18 cellular contexts compared by ENCODE assay signal in the genomic region with DNA sequence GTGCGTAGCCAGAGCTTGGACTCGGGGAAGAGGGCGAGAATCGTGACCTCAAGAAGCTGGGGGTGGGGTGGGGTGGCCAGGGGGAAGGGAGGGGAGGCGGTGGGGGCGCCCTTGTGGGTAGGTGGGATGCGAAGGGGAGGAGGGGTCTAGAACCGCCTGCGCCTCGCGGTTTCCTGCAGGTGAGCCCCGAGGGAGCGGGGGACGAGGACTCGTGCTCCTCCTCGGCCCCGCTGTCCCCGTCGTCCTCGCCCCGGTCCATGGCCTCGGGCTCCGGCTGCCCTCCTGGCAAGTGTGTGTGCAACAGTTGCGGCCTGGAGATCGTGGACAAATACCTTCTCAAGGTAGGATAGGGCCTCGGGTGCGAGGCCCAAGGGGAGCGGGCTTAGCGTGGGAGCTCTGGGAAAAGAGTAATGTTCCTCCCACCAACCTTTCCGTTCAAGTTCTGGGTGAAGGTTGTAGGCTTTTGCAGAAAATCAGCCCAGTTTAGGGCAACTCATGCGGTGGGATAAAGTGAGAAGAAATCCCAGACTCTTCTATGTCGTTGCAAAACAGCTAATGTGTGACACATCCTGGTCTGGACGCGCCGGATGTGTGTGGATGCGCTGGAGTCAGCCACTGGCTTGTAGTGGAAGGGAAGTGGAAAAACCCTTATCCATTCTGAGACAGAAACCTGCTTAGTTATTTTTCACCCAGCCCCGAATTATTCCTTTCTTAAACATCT. TPM values are rescaled to one million over a fixed set of nuclear protein-coding genes. Genes with fewer than 3 reads are reported as not detected.
DNase-seq lines count a peak whose midpoint lies in the region; ATAC-seq and TF ChIP-seq lines count a peak whose summit lies in the region.
"Had no signal": no experiment of that assay in that cellular context is flagged by ENCODE, and none has a peak within 500 bp of the region (broad histone marks: within the 10 kb centered on the region; RNA-seq: fewer than 3 reads in every experiment).

No MANE protein-coding gene starts in this region.

- no peak overlapping the region for H3K4me3 Mint-ChIP-seq in stimulated activated naive CD8-positive, alpha-beta T cell treated with anti-CD3 and anti-CD28 coated beads, Interleukin-15, amount 100 ng/mL, for 72 hours
- H3K4me3 Mint-ChIP-seq: activated CD4-positive, alpha-beta memory T cell treated with anti-CD3 and anti-CD28 coated beads, Interleukin-2, amount 10 ng/mL, durations not matched to agents 7 days and 5 days had no signal

- H3K9me3 ChIP-seq in right lobe of liver (no peaks in the 10 kb centered on the region), MG63 (no peaks in the 10 kb centered on the region), spleen (peaks cover 0 to 3% (median 0%) of the 10 kb centered on the region in 8 donors), transverse colon (no peaks in the 10 kb centered on the region)
- H3K9me3 ChIP-seq: mucosa of descending colon, tibial artery had no signal

- H3K4me1 ChIP-seq in right lobe of liver (peaks cover 0 to 19% (median 0%) of the 10 kb centered on the region in 4 donors), spleen (peaks cover 0 to 30% (median 19%) of the 10 kb centered on the region in 6 donors), transverse colon (peaks cover 0 to 20% (median 9%) of the 10 kb centered on the region in 4 donors)

- in situ Hi-C loops in transverse colon (cut with MboI; ENCODE audit: low pct_ligation_motif_present in 1 of 4, low pct_unique_long_range_greater_than_20kb in 1 of 4, low sequenced_read_pairs in 3 of 4): no loop called here

- H3K4me3 ChIP-seq in right lobe of liver (no peak overlapping the region), MG63 (no peak overlapping the region; the same call in 1 of the 2 replicates), spleen (peak overlapping the region in 1 of 8 donors; percentile 63), transverse colon (no peak overlapping the region)
- H3K4me3 ChIP-seq: mucosa of descending colon had no signal

- peak; percentile 29 for ATAC-seq in stimulated activated naive CD8-positive, alpha-beta T cell treated with anti-CD3 and anti-CD28 coated beads, Interleukin-15, amount 100 ng/mL, for 72 hours
- no peak for ATAC-seq in stimulated activated naive CD8-positive, alpha-beta T cell treated with anti-CD3 and anti-CD28 coated beads, Interleukin-15, Interleukin-2, amounts not matched to agents 100 U/mL and 50 U/mL, for 24 hours
- peak in 3 of 4 donors; percentile 16 to 50 (median 33) for ATAC-seq in right lobe of liver
- ATAC-seq: activated naive CD4-positive, alpha-beta T cell treated with anti-CD3 and anti-CD28 coated beads, Interleukin-2, amount 50 U/mL, for 72 hours; mucosa of descending colon had no signal

- H3K27ac ChIP-seq in right lobe of liver (no peak overlapping the region), spleen (no peak overlapping the region), transverse colon (no peak overlapping the region)
- H3K27ac ChIP-seq: dorsolateral prefrontal cortex, tibial artery had no signal

- H3K36me3 ChIP-seq in right lobe of liver (no peaks in the 10 kb centered on the region), MG63 (no peaks in the 10 kb centered on the region), spleen (no peaks in the 10 kb centered on the region), transverse colon (no peaks in the 10 kb centered on the region)
- H3K36me3 ChIP-seq: tibial artery had no signal

- intact Hi-C loops in right lobe of liver (cut with DNase I): no loop called here
- intact Hi-C loops in spleen (cut with DNase I; ENCODE audit: low total_unique reads): no loop called here
- intact Hi-C loops in transverse colon (cut with DNase I; ENCODE audit: low total_unique reads): no loop called here

- 9% methylated on average over 13 of the region's 37 CpGs for WGBS in right lobe of liver (ENCODE audit: insufficient coverage, low coverage, low lambda C conversion rate, missing lambda C conversion rate)
- 5 to 8% (median 6%) methylated on average over 27 to 37 of the region's 37 CpGs for WGBS in spleen, 5 donors
- WGBS in transverse colon (ENCODE audit: low coverage in 1 of 2), 2 donors: 14 to 24% methylated on average over 6 to 25 of the region's 37 CpGs

- H3K9me3 Mint-ChIP-seq in stimulated activated naive CD8-positive, alpha-beta T cell treated with anti-CD3 and anti-CD28 coated beads, Interleukin-15, amount 100 ng/mL, for 72 hours: no peaks in the 10 kb centered on the region
- H3K9me3 Mint-ChIP-seq: activated CD4-positive, alpha-beta memory T cell treated with anti-CD3 and anti-CD28 coated beads, Interleukin-2, amount 10 ng/mL, durations not matched to agents 7 days and 5 days; activated naive CD4-positive, alpha-beta T cell treated with anti-CD3 and anti-CD28 coated beads, Interleukin-2, amount 50 U/mL, for 72 hours had no signal

- no peak for DNase-seq in stimulated activated naive CD8-positive, alpha-beta T cell treated with anti-CD3 and anti-CD28 coated beads, Interleukin-15, amount 100 ng/mL, for 72 hours
- DNase-seq in stimulated activated naive CD8-positive, alpha-beta T cell treated with anti-CD3 and anti-CD28 coated beads, Interleukin-15, Interleukin-2, amounts not matched to agents 100 U/mL and 50 U/mL, for 24 hours: no peak
- DNase-seq in dedifferentiated amniotic fluid mesenchymal stem cell (ENCODE audit: extremely low spot score): peak; percentile 35
- DNase-seq in right lobe of liver: no peak
- no peak for DNase-seq in MG63
- no peak for DNase-seq in NOMO-1 treated with DMSO at 0.1 percent for 48 hours (lab: John Stamatoyannopoulos, UW; ENCODE audit: unreplicated experiment)
- no peak for DNase-seq in spleen
- DNase-seq in transverse colon: no peak
- DNase-seq: activated CD4-positive, alpha-beta memory T cell treated with anti-CD3 and anti-CD28 coated beads, Interleukin-2, amount 10 ng/mL, durations not matched to agents 7 days and 5 days; DND-41; dorsolateral prefrontal cortex; head of caudate nucleus; NCI-H1105 treated with DMSO at 0.1 percent for 48 hours; NCI-H774; tibial artery had no signal

- TF ChIP-seq CTCF in right lobe of liver (IDR thresholded peaks at IDR 0.05) (no peak), spleen (IDR thresholded peaks at IDR 0.05 in 8 of 11, conservative IDR thresholded peaks at IDR 0.05 in 3 of 11) (no peak), transverse colon (IDR thresholded peaks at IDR 0.05) (no peak)

- H3K27me3 ChIP-seq in right lobe of liver (peaks cover 9 to 63% of the 10 kb centered on the region in 2 donors), MG63 (peaks cover 28% of the 10 kb centered on the region), spleen (replicated peaks in 1 of 7) (peaks cover 4 to 95% (median 75%) of the 10 kb centered on the region in 7 donors), transverse colon (peaks cover 96% of the 10 kb centered on the region)

- peaks cover 61% of the 10 kb centered on the region for H3K27me3 Mint-ChIP-seq in stimulated activated naive CD8-positive, alpha-beta T cell treated with anti-CD3 and anti-CD28 coated beads, Interleukin-15, amount 100 ng/mL, for 72 hours

- H3K4me1 Mint-ChIP-seq in stimulated activated naive CD8-positive, alpha-beta T cell treated with anti-CD3 and anti-CD28 coated beads, Interleukin-15, amount 100 ng/mL, for 72 hours: peaks cover 24% of the 10 kb centered on the region

- no peak for TF ChIP-seq POLR2A in right lobe of liver (IDR thresholded peaks at IDR 0.05)
- TF ChIP-seq POLR2A in spleen (IDR thresholded peaks at IDR 0.05): no peak
- no peak for TF ChIP-seq POLR2A in transverse colon (IDR thresholded peaks at IDR 0.05)

- no peak for TF ChIP-seq EP300 in transverse colon (IDR thresholded peaks at IDR 0.05; ENCODE audit: low read depth)

- H3K27ac Mint-ChIP-seq in stimulated activated naive CD8-positive, alpha-beta T cell treated with anti-CD3 and anti-CD28 coated beads, Interleukin-15, amount 100 ng/mL, for 72 hours: no peak overlapping the region
- H3K27ac Mint-ChIP-seq: activated CD4-positive, alpha-beta memory T cell treated with anti-CD3 and anti-CD28 coated beads, Interleukin-2, amount 10 ng/mL, durations not matched to agents 7 days and 5 days; activated naive CD4-positive, alpha-beta T cell treated with anti-CD3 and anti-CD28 coated beads, Interleukin-2, amount 50 U/mL, for 72 hours had no signal

RNA-seq across cellular contexts. Expression of gene LHX8, which starts 2.9 kb away (rescaled TPM):
- total RNA-seq in right lobe of liver (not detected), spleen (not detected), transverse colon (not detected)
- 0.79 TPM in 1 of 2 replicates, not detected in the other for total RNA-seq in MG63 (2014; rRNA removed; shearing (Covaris generic); ENCODE audit: low replicate concordance)
- not detected for polyA plus RNA-seq in spleen
- total RNA-seq: activated CD4-positive, alpha-beta memory T cell treated with anti-CD3 and anti-CD28 coated beads, Interleukin-2, amount 10 ng/mL, durations not matched to agents 7 days and 5 days; activated naive CD4-positive, alpha-beta T cell treated with anti-CD3 and anti-CD28 coated beads, Interleukin-2, amount 50 U/mL, for 72 hours; mucosa of descending colon; right cardiac atrium had no signal
- polyA plus RNA-seq: right cardiac atrium had no signal
